9 cellular contexts compared by ENCODE assay signal in the genomic region with DNA sequence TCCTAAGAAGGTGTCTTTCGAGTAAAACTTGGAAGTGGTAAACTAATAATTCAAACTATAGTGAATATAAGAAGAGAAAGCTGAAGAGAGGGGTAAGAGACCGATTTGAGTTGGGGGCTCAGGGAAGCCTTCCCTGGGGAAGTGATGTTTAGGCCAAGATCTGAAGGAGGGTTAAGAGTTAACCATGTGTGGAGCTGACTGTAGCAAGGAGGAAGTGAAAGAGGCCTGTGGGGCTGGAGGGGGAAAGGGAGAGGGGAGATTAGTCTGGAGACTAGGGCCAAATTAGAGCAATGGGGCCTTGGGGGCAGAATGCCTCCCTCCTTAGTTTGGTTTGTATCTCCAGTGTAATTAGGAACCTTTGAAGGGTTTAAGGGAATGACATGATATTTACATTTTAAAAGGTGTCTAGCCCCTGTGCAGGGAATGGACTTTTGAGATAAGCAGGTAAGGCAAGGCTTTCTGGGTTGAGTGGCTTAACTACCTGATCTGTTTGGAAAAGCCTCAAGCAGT. TPM values are rescaled to one million over a fixed set of nuclear protein-coding genes. Genes with fewer than 3 reads are reported as not detected.
A peak's percentile ranks its signal among the peaks of the same experiment; 100 is the strongest.
DNase-seq lines count a peak whose midpoint lies in the region; ATAC-seq, FAIRE-seq and TF ChIP-seq lines count a peak whose summit lies in the region.
"Had no signal": no experiment of that assay in that cellular context is flagged by ENCODE, and none has a peak within 500 bp of the region (broad histone marks: within the 10 kb centered on the region; RNA-seq: fewer than 3 reads in every experiment).

No MANE protein-coding gene starts in this region.

- H3K27me3 Mint-ChIP-seq in activated naive CD4-positive, alpha-beta T cell treated with anti-CD3 and anti-CD28 coated beads, Interleukin-2, amount 10 ng/mL, durations not matched to agents 7 days and 5 days, result no peaks in the 10 kb centered on the region
- H3K27me3 Mint-ChIP-seq in IgD-negative memory B cell, result no peaks in the 10 kb centered on the region

- H3K4me3 ChIP-seq in K562 (peak overlapping the region; percentile 91; the same call in 1 of the 2 replicates), neutrophil (ENCODE audit: low read depth in 1 of 2, low read length in 1 of 2) (peak overlapping the region; percentile 81 to 89)

- in situ Hi-C loops in K562 (cut with MboI), result no loop called here

- peaks cover 67% of the 10 kb centered on the region for H3K4me1 Mint-ChIP-seq in activated naive CD4-positive, alpha-beta T cell treated with anti-CD3 and anti-CD28 coated beads, Interleukin-2, amount 10 ng/mL, durations not matched to agents 7 days and 5 days
- H3K4me1 Mint-ChIP-seq in IgD-negative memory B cell, result peaks cover 44 to 56% (median 45%) of the 10 kb centered on the region in 3 donors

- peaks cover 7% of the 10 kb centered on the region; the same call in 1 of the 2 replicates for H4K20me1 ChIP-seq in K562 (replicated peaks; ENCODE audit: control insufficient read depth, insufficient read depth, low read length)

- H3K4me1 ChIP-seq in K562 (replicated peaks in 1 of 2; ENCODE audit: control insufficient read depth in 2 of 2, insufficient read depth in 2 of 2, low read length in 2 of 2) (peaks cover 22 to 29% of the 10 kb centered on the region in 2 experiments; a peak in 4 of 5 replicates), neutrophil (ENCODE audit: control insufficient read depth in 1 of 2, insufficient read depth in 1 of 2, low read depth in 1 of 2, low read length in 1 of 2) (peaks cover 53 to 55% of the 10 kb centered on the region in 2 experiments)

- peak overlapping the region; percentile 92 for H3K4me3 Mint-ChIP-seq in activated naive CD4-positive, alpha-beta T cell treated with anti-CD3 and anti-CD28 coated beads, Interleukin-2, amount 10 ng/mL, durations not matched to agents 7 days and 5 days
- H3K4me3 Mint-ChIP-seq in IgD-negative memory B cell, result peak overlapping the region; percentile 88 to 97 (median 93)

- peak; percentile 78 for FAIRE-seq in K562 (lab: Jason Lieb, UNC)
- FAIRE-seq: G401.6 had no signal

- ATAC-seq in K562 (peak; percentile 33), esophagus mucosa (no peak)

- H3K27me3 ChIP-seq in K562 (ENCODE audit: control insufficient read depth in 2 of 2, insufficient read depth in 2 of 2, low read length in 2 of 2), result no peaks in the 10 kb centered on the region
- no peaks in the 10 kb centered on the region for H3K27me3 ChIP-seq in neutrophil

- peak overlapping the region; percentile 6 for H3K27ac Mint-ChIP-seq in activated naive CD4-positive, alpha-beta T cell treated with anti-CD3 and anti-CD28 coated beads, Interleukin-2, amount 10 ng/mL, durations not matched to agents 7 days and 5 days
- H3K27ac Mint-ChIP-seq in IgD-negative memory B cell, result peak overlapping the region; percentile 32 to 84 (median 61)

- CTCF ChIA-PET in activated naive CD4-positive, alpha-beta T cell treated with anti-CD3 and anti-CD28 coated beads, Interleukin-2, amount 10 ng/mL, durations not matched to agents 7 days and 5 days (lab: Charles Lee), result interaction anchor here (2.5 kb wide), 1 partner anchor 96 kb away, joined by 11 read pairs; the partner anchor contains the start of gene WDR73
- CTCF ChIA-PET in K562 (lab: Yijun Ruan, JAX; ENCODE audit: low intra/inter-chr PET ratio), result no interaction called here

- BruUV-seq in K562 (replicated peaks; lab: Mats Ljungman, UMichigan), result no TSS peak

- H3K36me3 Mint-ChIP-seq in activated naive CD4-positive, alpha-beta T cell treated with anti-CD3 and anti-CD28 coated beads, Interleukin-2, amount 10 ng/mL, durations not matched to agents 7 days and 5 days, result peaks cover 45% of the 10 kb centered on the region
- H3K36me3 Mint-ChIP-seq in IgD-negative memory B cell, result peaks cover 6% of the 10 kb centered on the region

- H3K9me3 ChIP-seq in K562 (replicated peaks; ENCODE audit: control insufficient read depth, insufficient read depth, low read depth, low read length), result no peaks in the 10 kb centered on the region
- H3K9me3 ChIP-seq in neutrophil, result no peaks in the 10 kb centered on the region

- TF ChIP-seq RAD21 in K562 (CRISPR knock-in tag; conservative IDR thresholded peaks at IDR 0.05 in 1 of 2, IDR thresholded peaks at IDR 0.05 in 1 of 2), result no peak

- DNase-seq in activated naive CD4-positive, alpha-beta T cell treated with anti-CD3 and anti-CD28 coated beads, Interleukin-2, amount 10 ng/mL, durations not matched to agents 7 days and 5 days, result no peak
- no peak for DNase-seq in activated naive CD4-positive, alpha-beta T cell (lab: John Stamatoyannopoulos, UW)
- DNase-seq in K562 (ENCODE audit: extremely low read depth in 1 of 4, low spot score in 3 of 4) (peak in 2 of 4 experiments; percentile 35 to 74), NCI-H146 treated with DMSO at 0.1 percent for 48 hours (lab: John Stamatoyannopoulos, UW; ENCODE audit: unreplicated experiment) (no peak), NCI-H526 treated with DMSO at 0.1 percent for 48 hours (lab: John Stamatoyannopoulos, UW) (no peak)

- peaks cover 79% of the 10 kb centered on the region for H3K79me2 ChIP-seq in K562 (ENCODE audit: control insufficient read depth, insufficient read depth, low read length)

- POLR2A ChIA-PET in K562 (lab: Yijun Ruan, JAX), result interaction anchor here (0.6 kb wide), 1 partner anchor 1260 kb away, joined by 3 read pairs; no protein-coding TSS in a partner anchor

- H3K9me3 Mint-ChIP-seq in activated naive CD4-positive, alpha-beta T cell treated with anti-CD3 and anti-CD28 coated beads, Interleukin-2, amount 10 ng/mL, durations not matched to agents 7 days and 5 days, result no peaks in the 10 kb centered on the region
- no peaks in the 10 kb centered on the region for H3K9me3 Mint-ChIP-seq in IgD-negative memory B cell

- intact Hi-C loops in K562 (cut with micrococcal nuclease), result loop anchor here (5.0 kb wide), 1 partner anchor 37 kb away; no protein-coding TSS in a partner anchor

- H2AFZ ChIP-seq in K562 (ENCODE audit: low read depth, low read length), result 0 out of 2 replicates have a peak overlapping the region, but pooled peaks have one; percentile 10

- 7% methylated on average over 2 of the region's 2 CpGs for WGBS in K562 (ENCODE audit: insufficient coverage, low coverage, missing lambda C conversion rate)

- no peak for TF ChIP-seq CTCF in K562 (IDR thresholded peaks at IDR 0.05 in 2 of 3, conservative IDR thresholded peaks at IDR 0.05 in 1 of 3; ENCODE audit: insufficient read depth in 2 of 3, low read depth in 1 of 3, low read length in 3 of 3)
- TF ChIP-seq CTCF in neutrophil (IDR thresholded peaks at IDR 0.05), result no peak

- no peaks in the 10 kb centered on the region for H3K9me1 ChIP-seq in K562 (ENCODE audit: control insufficient read depth, insufficient read depth, low read length)

- H3K36me3 ChIP-seq in K562 (ENCODE audit: control insufficient read depth, insufficient read depth, low read length), result peaks cover 14% of the 10 kb centered on the region; the same call in 2 of the 3 replicates
- H3K36me3 ChIP-seq in neutrophil, result peaks cover 4% of the 10 kb centered on the region

- H3K9ac ChIP-seq in K562 (ENCODE audit: insufficient read depth in 1 of 2, low read depth in 2 of 2, low read length in 2 of 2), result peak overlapping the region; percentile 47 to 73; a peak in 3 of 4 replicates

- H3K27ac ChIP-seq in K562 (ENCODE audit: extremely low read depth, low read depth, low read length) (peak overlapping the region; percentile 90), neutrophil (peak overlapping the region; percentile 100)

- TF ChIP-seq EP300 in K562 (IDR thresholded peaks at IDR 0.05; ENCODE audit: low read length), result no peak

- TF ChIP-seq POLR2A in K562 (conservative IDR thresholded peaks at IDR 0.05), result no peak

- peak overlapping the region; percentile 96 for H3K4me2 ChIP-seq in K562 (ENCODE audit: insufficient read depth, low read length)

RNA-seq across cellular contexts. Expression of gene ZNF592, which starts 2.2 kb away (rescaled TPM):
- polyA plus RNA-seq in IgD-negative memory B cell (11.9 TPM), K562 (2011; rRNA removed) (7.4 and 10.4 TPM in 2 replicates), K562 (2014; fragmentation: Illumina TruSeq; extraction: Trizol) (18.5 and 18.8 TPM in 2 replicates), K562 (2014; fragmentation: Nextera tagmentation; extraction: Ambion mirVana) (1 to 10 TPM in 1 of 2 experiments, under 1 TPM in 1; 0.88 to 1.7 TPM), K562 (2014; rRNA removed) (11.6 TPM in 2 replicates)
- 22.7 and 35.2 TPM in 2 replicates for total RNA-seq in K562 (2011; cell fraction: chromatin; rRNA removed; ENCODE audit: low replicate concordance)
- total RNA-seq in K562 (2011; cell fraction: nucleolus; rRNA removed), result 18.4 and 21.7 TPM in 2 replicates
- total RNA-seq in K562 (2011; cell fraction: nucleoplasm; rRNA removed), result 22.7 and 26.9 TPM in 2 replicates
- total RNA-seq in K562 (2014; rRNA removed) (5.9 and 9.1 TPM in 2 replicates), K562 (2014; rRNA removed; fragmentation: Illumina TruSeq; extraction: Trizol) (6.3 and 6.6 TPM in 2 replicates), K562 (2015; rRNA removed; fragmentation: Illumina TruSeq; extraction: Trizol) (9.1 and 9.2 TPM in 2 replicates), K562 (2021) (22.0 and 23.8 TPM in 2 replicates), esophagus mucosa (12.6 TPM)
- polyA plus RNA-seq in K562 (2011; cell fraction: cytosol; rRNA removed), result 8.8 and 14.0 TPM in 2 replicates
- polyA plus RNA-seq in K562 (2011; cell fraction: nucleus; rRNA removed), result 15.9 and 24.2 TPM in 2 replicates
- polyA plus RNA-seq in K562 (2012), result 12.6 and 16.1 TPM in 2 replicates
- polyA minus RNA-seq in K562 (2011; rRNA and poly(A)+ RNA removed), result 7.6 and 8.8 TPM in 2 replicates
- polyA minus RNA-seq in K562 (2011; cell fraction: cytosol; rRNA and poly(A)+ RNA removed), result 13.0 and 13.9 TPM in 2 replicates
- polyA minus RNA-seq in K562 (2011; cell fraction: nucleus; rRNA and poly(A)+ RNA removed), result 8.2 and 9.0 TPM in 2 replicates

RNA-seq across cellular contexts. Expression of gene SEC11A, which starts 34.7 kb away (rescaled TPM):
- polyA plus RNA-seq in IgD-negative memory B cell, result 117 TPM
- total RNA-seq in K562 (2011; cell fraction: chromatin; rRNA removed; ENCODE audit: low replicate concordance), result 73.8 and 151 TPM in 2 replicates
- 86.1 and 103 TPM in 2 replicates for total RNA-seq in K562 (2011; cell fraction: nucleolus; rRNA removed)
- total RNA-seq in K562 (2011; cell fraction: nucleoplasm; rRNA removed), result 189 and 195 TPM in 2 replicates
- 170 and 198 TPM in 2 replicates for total RNA-seq in K562 (2014; rRNA removed)
- 270 and 314 TPM in 2 replicates for total RNA-seq in K562 (2014; rRNA removed; fragmentation: Illumina TruSeq; extraction: Trizol)
- 204 and 217 TPM in 2 replicates for total RNA-seq in K562 (2015; rRNA removed; fragmentation: Illumina TruSeq; extraction: Trizol)
- total RNA-seq in K562 (2021), result 175 and 183 TPM in 2 replicates
- 166 and 238 TPM in 2 replicates for polyA plus RNA-seq in K562 (2011; rRNA removed)
- polyA plus RNA-seq in K562 (2011; cell fraction: cytosol; rRNA removed), result 49.8 and 172 TPM in 2 replicates
- 32.1 and 71.9 TPM in 2 replicates for polyA plus RNA-seq in K562 (2011; cell fraction: nucleus; rRNA removed)
- 230 and 261 TPM in 2 replicates for polyA plus RNA-seq in K562 (2012)
- 240 and 254 TPM in 2 replicates for polyA plus RNA-seq in K562 (2014; fragmentation: Illumina TruSeq; extraction: Trizol)
- 100 to 1,000 TPM; 206 to 229 TPM for polyA plus RNA-seq in K562 (2014; fragmentation: Nextera tagmentation; extraction: Ambion mirVana)
- polyA plus RNA-seq in K562 (2014; rRNA removed), result 301 and 310 TPM in 2 replicates
- 166 and 171 TPM in 2 replicates for polyA minus RNA-seq in K562 (2011; rRNA and poly(A)+ RNA removed)
- polyA minus RNA-seq in K562 (2011; cell fraction: cytosol; rRNA and poly(A)+ RNA removed), result 52.9 and 55.4 TPM in 2 replicates
- polyA minus RNA-seq in K562 (2011; cell fraction: nucleus; rRNA and poly(A)+ RNA removed), result 17.9 and 29.9 TPM in 2 replicates
- 65.4 TPM for total RNA-seq in esophagus mucosa
